16 cellular contexts compared by ENCODE assay signal in the genomic region with DNA sequence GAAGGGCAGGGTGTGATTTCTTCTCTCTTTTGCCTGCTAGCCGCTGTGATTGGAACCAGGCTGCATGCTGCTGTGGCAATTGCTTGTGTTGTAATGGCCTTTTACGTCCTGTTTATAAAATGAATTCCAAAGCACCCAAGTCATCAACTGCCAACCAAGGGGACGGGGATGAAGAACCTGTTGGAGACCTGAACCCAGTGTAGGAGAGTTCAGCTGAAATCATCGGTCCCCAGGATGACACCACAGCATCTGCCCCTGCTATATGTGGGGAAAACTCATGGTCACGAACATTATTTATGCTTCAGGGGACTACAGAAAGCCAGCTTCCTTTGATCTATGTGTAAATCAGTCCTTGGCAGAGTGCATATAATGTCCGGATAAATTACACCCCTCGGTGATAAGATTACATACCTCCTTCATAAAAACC. TPM values are rescaled to one million over a fixed set of nuclear protein-coding genes. Genes with fewer than 3 reads are reported as not detected.
DNase-seq lines count a peak whose midpoint lies in the region; ATAC-seq and TF ChIP-seq lines count a peak whose summit lies in the region.
"Had no signal": no experiment of that assay in that cellular context is flagged by ENCODE, and none has a peak within 500 bp of the region (broad histone marks: within the 10 kb centered on the region; RNA-seq: fewer than 3 reads in every experiment).

No MANE protein-coding gene starts in this region.

- H3K4me1 ChIP-seq in breast epithelium = peaks cover 0 to 7% of the 10 kb centered on the region in 2 donors
- H3K4me1 ChIP-seq in stomach smooth muscle (ENCODE audit: control insufficient read depth, insufficient read depth, low read length) = peaks cover 25% of the 10 kb centered on the region

- H3K4me3 ChIP-seq in breast epithelium (no peak overlapping the region), fibroblast of villous mesenchyme (ENCODE audit: low read depth, low read length) (no peak overlapping the region), stomach smooth muscle (ENCODE audit: low read length in 2 of 2) (peak overlapping the region; percentile 31 to 38)

- H3K9me3 ChIP-seq in breast epithelium (no peaks in the 10 kb centered on the region), stomach smooth muscle (ENCODE audit: control insufficient read depth in 2 of 2, low read length in 2 of 2) (no peaks in the 10 kb centered on the region)

- ATAC-seq in GM18867 (IDR thresholded peaks at IDR 0.05; ENCODE audit: unreplicated experiment) = no peak
- ATAC-seq: activated T-cell treated with anti-CD3 and anti-CD28 coated beads, Interleukin-2, amount 50 U/mL, for 72 hours; stimulated activated naive CD8-positive, alpha-beta T cell treated with anti-CD3 and anti-CD28 coated beads, Interleukin-15, amount 100 ng/mL, for 72 hours had no signal

- POLR2A ChIA-PET in MCF 10A (lab: Yijun Ruan, JAX) = no interaction called here

- TF ChIP-seq CTCF in MCF 10A (IDR thresholded peaks at IDR 0.05; ENCODE audit: unreplicated experiment) = no peak
- no peak for TF ChIP-seq CTCF in breast epithelium (IDR thresholded peaks at IDR 0.05)
- no peak for TF ChIP-seq CTCF in fibroblast of villous mesenchyme (IDR thresholded peaks at IDR 0.05; ENCODE audit: insufficient read depth, low read depth, low read length)

- no peaks in the 10 kb centered on the region for H3K36me3 ChIP-seq in breast epithelium
- peaks cover 3 to 7% of the 10 kb centered on the region in 2 donors for H3K36me3 ChIP-seq in stomach smooth muscle (ENCODE audit: control insufficient read depth in 2 of 2, insufficient read depth in 2 of 2, low read length in 2 of 2)

- CTCF ChIA-PET in MCF 10A (lab: Yijun Ruan, JAX) = interaction anchor here (0.7 kb wide), 1 partner anchor 275 kb away, joined by 3 read pairs; no protein-coding TSS in a partner anchor

- H3K4me3 Mint-ChIP-seq in MCF 10A (ENCODE audit: unreplicated experiment) = no peak overlapping the region
- no peak overlapping the region for H3K4me3 Mint-ChIP-seq in activated naive CD8-positive, alpha-beta T cell treated with anti-CD3 and anti-CD28 coated beads for 36 hours
- H3K4me3 Mint-ChIP-seq: activated T-cell treated with anti-CD3 and anti-CD28 coated beads, Interleukin-2, amount 50 U/mL, for 72 hours; endodermal cell; stimulated activated naive CD8-positive, alpha-beta T cell treated with anti-CD3 and anti-CD28 coated beads, Interleukin-15, amount 100 ng/mL, for 72 hours; T-helper 2 cell treated with Interferon-gamma antibody and Interleukin-4, amounts not matched to agents 5 μg/mL and 100 μg/mL, for 36 hours had no signal

- H3K27me3 ChIP-seq in breast epithelium (no peaks in the 10 kb centered on the region), stomach smooth muscle (ENCODE audit: control insufficient read depth in 1 of 2, insufficient read depth in 2 of 2, low read length in 2 of 2) (no peaks in the 10 kb centered on the region)

- DNase-seq in MCF 10A (ENCODE audit: unreplicated experiment) = peak; percentile 19
- DNase-seq in breast epithelium (ENCODE audit: low spot score in 2 of 2) = no peak
- no peak for DNase-seq in activated naive CD8-positive, alpha-beta T cell treated with anti-CD3 and anti-CD28 coated beads for 36 hours
- DNase-seq in fibroblast of villous mesenchyme (ENCODE audit: low read depth) = peak; percentile 89
- DNase-seq in NCI-H1092 treated with DMSO at 0.1 percent for 48 hours (lab: John Stamatoyannopoulos, UW) = no peak
- no peak for DNase-seq in NCI-H446 (lab: John Stamatoyannopoulos, UW)
- DNase-seq: activated CD4-positive, alpha-beta T cell treated with anti-CD3 and anti-CD28 coated beads for 48 hours; activated T-cell treated with anti-CD3 and anti-CD28 coated beads, Interleukin-2, amount 50 U/mL, for 72 hours; endodermal cell; NCI-H2029 treated with DMSO at 0.1 percent for 48 hours; NCI-H774; stimulated activated naive CD8-positive, alpha-beta T cell treated with anti-CD3 and anti-CD28 coated beads, Interleukin-15, amount 100 ng/mL, for 72 hours had no signal

- intact Hi-C loops in MCF 10A (cut with micrococcal nuclease) = no loop called here
- intact Hi-C loops in breast epithelium (cut with DNase I; ENCODE audit: low total_unique reads) = no loop called here

- H3K27ac ChIP-seq in breast epithelium (no peak overlapping the region), stomach smooth muscle (ENCODE audit: low read length) (peak overlapping the region; percentile 80)
- H3K27ac ChIP-seq: RWPE1 had no signal

- no peak overlapping the region for H3K27ac Mint-ChIP-seq in MCF 10A (ENCODE audit: low read depth, unreplicated experiment)
- peak overlapping the region; percentile 56 for H3K27ac Mint-ChIP-seq in activated naive CD8-positive, alpha-beta T cell treated with anti-CD3 and anti-CD28 coated beads for 36 hours
- H3K27ac Mint-ChIP-seq: activated T-cell treated with anti-CD3 and anti-CD28 coated beads, Interleukin-2, amount 50 U/mL, for 72 hours; endodermal cell; stimulated activated naive CD8-positive, alpha-beta T cell treated with anti-CD3 and anti-CD28 coated beads, Interleukin-15, amount 100 ng/mL, for 72 hours; T-helper 2 cell treated with Interferon-gamma antibody and Interleukin-4, amounts not matched to agents 5 μg/mL and 100 μg/mL, for 36 hours had no signal

- no peak for TF ChIP-seq POLR2A in breast epithelium (IDR thresholded peaks at IDR 0.05)

- no peaks in the 10 kb centered on the region for H3K9me3 Mint-ChIP-seq in MCF 10A (ENCODE audit: unreplicated experiment)
- H3K9me3 Mint-ChIP-seq in activated naive CD8-positive, alpha-beta T cell treated with anti-CD3 and anti-CD28 coated beads for 36 hours = no peaks in the 10 kb centered on the region
- H3K9me3 Mint-ChIP-seq: activated T-cell treated with anti-CD3 and anti-CD28 coated beads, Interleukin-2, amount 50 U/mL, for 72 hours; stimulated activated naive CD8-positive, alpha-beta T cell treated with anti-CD3 and anti-CD28 coated beads, Interleukin-15, amount 100 ng/mL, for 72 hours; T-helper 2 cell treated with Interferon-gamma antibody and Interleukin-4, amounts not matched to agents 5 μg/mL and 100 μg/mL, for 36 hours had no signal

- no TSS peak for BruUV-seq in MCF 10A (replicated peaks; lab: Mats Ljungman, UMichigan)

- peaks cover 52% of the 10 kb centered on the region for H3K36me3 Mint-ChIP-seq in MCF 10A (ENCODE audit: insufficient read depth, unreplicated experiment)
- H3K36me3 Mint-ChIP-seq in activated naive CD8-positive, alpha-beta T cell treated with anti-CD3 and anti-CD28 coated beads for 36 hours = peaks cover 23% of the 10 kb centered on the region

- H3K4me1 Mint-ChIP-seq in MCF 10A (ENCODE audit: insufficient read depth, unreplicated experiment) = peaks cover 12% of the 10 kb centered on the region
- peaks cover 30% of the 10 kb centered on the region for H3K4me1 Mint-ChIP-seq in activated naive CD8-positive, alpha-beta T cell treated with anti-CD3 and anti-CD28 coated beads for 36 hours

- peak overlapping the region; percentile 50 to 76 for H3K9ac ChIP-seq in stomach smooth muscle (ENCODE audit: low read length in 2 of 2)

- no peaks in the 10 kb centered on the region for H3K27me3 Mint-ChIP-seq in MCF 10A (ENCODE audit: insufficient read depth, unreplicated experiment)
- H3K27me3 Mint-ChIP-seq in activated naive CD8-positive, alpha-beta T cell treated with anti-CD3 and anti-CD28 coated beads for 36 hours = no peaks in the 10 kb centered on the region
- H3K27me3 Mint-ChIP-seq: stimulated activated naive CD8-positive, alpha-beta T cell treated with anti-CD3 and anti-CD28 coated beads, Interleukin-15, amount 100 ng/mL, for 72 hours had no signal

RNA-seq across cellular contexts. Expression of gene TMEM167B, which starts 3.8 kb away (rescaled TPM):
- total RNA-seq in MCF 10A (2022) (30.2 and 34.3 TPM in 2 replicates), breast epithelium (10 to 100 TPM; 30.7 to 32.6 (median 32.4) TPM), fibroblast of villous mesenchyme (22.2 and 28.1 TPM in 2 replicates)
- 10 to 100 TPM; 26.2 to 26.5 TPM for total RNA-seq in activated naive CD8-positive, alpha-beta T cell treated with anti-CD3 and anti-CD28 coated beads for 36 hours

RNA-seq across cellular contexts. Expression of gene TAF13, which starts 18.6 kb away (rescaled TPM):
- total RNA-seq in MCF 10A (2022) (76.7 and 88.2 TPM in 2 replicates), breast epithelium (10 to 100 TPM; 23.1 to 36.4 (median 25.8) TPM), fibroblast of villous mesenchyme (82.5 and 117 TPM in 2 replicates)
- 10 to 100 TPM; 32.3 to 34.2 TPM for total RNA-seq in activated naive CD8-positive, alpha-beta T cell treated with anti-CD3 and anti-CD28 coated beads for 36 hours

RNA-seq across cellular contexts. Expression of gene ELAPOR1, which starts 19.5 kb away (rescaled TPM):
- total RNA-seq in MCF 10A (2022) (0.22 and 0.58 TPM in 2 replicates), breast epithelium (100 to 1,000 TPM in 2 of 3 donors, under 1 TPM in 1; 0.64 to 220 (median 202) TPM), fibroblast of villous mesenchyme (0.43 and 0.64 TPM in 2 replicates)
- 1 to 10 TPM; 6.8 to 7.7 TPM for total RNA-seq in activated naive CD8-positive, alpha-beta T cell treated with anti-CD3 and anti-CD28 coated beads for 36 hours

RNA-seq across cellular contexts. Expression of gene WDR47, which starts 52.5 kb away (rescaled TPM):
- total RNA-seq in MCF 10A (2022) = 16.1 and 17.8 TPM in 2 replicates
- 10 to 100 TPM; 12.3 to 16.8 (median 13.8) TPM for total RNA-seq in breast epithelium
- 1 to 10 TPM; 6.1 to 7.3 TPM for total RNA-seq in activated naive CD8-positive, alpha-beta T cell treated with anti-CD3 and anti-CD28 coated beads for 36 hours
- 16.4 and 25.5 TPM in 2 replicates for total RNA-seq in fibroblast of villous mesenchyme

Comparison
In these comparisons a context has a peak if more than half of its experiments do, and no peak if none do; other contexts are left out.
1. DNase-seq: peak in MCF 10A (single experiment) and fibroblast of villous mesenchyme (single experiment); none in breast epithelium (0 of 2), activated naive CD8-positive, alpha-beta T cell treated with anti-CD3 and anti-CD28 coated beads for 36 hours (single experiment), NCI-H1092 treated with DMSO at 0.1 percent for 48 hours (single experiment) and NCI-H446 (0 of 2).
2. H3K4me3 ChIP-seq: peak in stomach smooth muscle (2 of 2); none in breast epithelium (0 of 3) and fibroblast of villous mesenchyme (single experiment).